ENCODE assay signal across 1 cellular context in genomic region chr16:81036751-81037350, GRCh38.
TF ChIP-seq lines count a peak whose summit lies in the region.

No MANE protein-coding gene starts in this region.

TF ChIP-seq in K562, 482 proteins besides CTCF, POLR2A, EP300 and RAD21 (continues in another document):
- TF ChIP-seq ZNF740 (CRISPR knock-in tag; IDR thresholded peaks at IDR 0.05) (no peak), ZNF740 (tag; IDR thresholded peaks at IDR 0.05) (no peak), HMGN3 (IDR thresholded peaks at IDR 0.05; ENCODE audit: borderline replicate concordance, extremely low read depth, insufficient read length, low read depth, low read length) (no peak), RBM25 (IDR thresholded peaks at IDR 0.05; ENCODE audit: low read depth, low read length, severe bottlenecking) (no peak), ZNF277 (CRISPR knock-in tag; IDR thresholded peaks at IDR 0.05; ENCODE audit: borderline replicate concordance) (no peak), CXXC5 (CRISPR knock-in tag; IDR thresholded peaks at IDR 0.05) (no peak), SAP30 (IDR thresholded peaks at IDR 0.05; ENCODE audit: borderline replicate concordance, insufficient read depth, low read depth, low read length, poor library complexity, severe bottlenecking) (peak; percentile 21), ARID4B (CRISPR knock-in tag; IDR thresholded peaks at IDR 0.05) (peak; percentile 34; the same call in 1 of the 2 replicates), ESRRB (CRISPR knock-in tag; IDR thresholded peaks at IDR 0.05; ENCODE audit: borderline replicate concordance) (no peak), ERF (CRISPR knock-in tag; IDR thresholded peaks at IDR 0.05) (no peak), NFE2L1 (tag; IDR thresholded peaks at IDR 0.05; ENCODE audit: borderline replicate concordance, low read depth) (peak; percentile 40; the same call in 1 of the 2 replicates), ZNF785 (CRISPR knock-in tag; IDR thresholded peaks at IDR 0.05) (no peak), ZFP36 (IDR thresholded peaks at IDR 0.05; ENCODE audit: low read depth, low read length, partially characterized antibody) (no peak), HSF4 (CRISPR knock-in tag; IDR thresholded peaks at IDR 0.05; ENCODE audit: borderline replicate concordance) (no peak), BRD4 (IDR thresholded peaks at IDR 0.05) (no peak), NR4A1 (CRISPR knock-in tag; IDR thresholded peaks at IDR 0.05) (no peak), NR4A1 (tag; IDR thresholded peaks at IDR 0.05) (no peak), THRB (CRISPR knock-in tag; conservative IDR thresholded peaks at IDR 0.05) (no peak), ZNF12 (CRISPR knock-in tag; IDR thresholded peaks at IDR 0.05) (no peak; the same call in 1 of the 2 replicates), EZH2 (IDR thresholded peaks at IDR 0.05; ENCODE audit: borderline replicate concordance, low read depth, low read length) (no peak), SMAD1 (IDR thresholded peaks at IDR 0.05; ENCODE audit: low read depth, low read length, partially characterized antibody) (peak; percentile 32), GATAD2A (IDR thresholded peaks at IDR 0.05) (no peak), RBM17 (IDR thresholded peaks at IDR 0.05; ENCODE audit: borderline replicate concordance, low read depth, low read length) (no peak), TRIM24 (IDR thresholded peaks at IDR 0.05) (no peak), C11orf30 (IDR thresholded peaks at IDR 0.05; ENCODE audit: low read depth) (peak; percentile 78), BACH1 (tag; IDR thresholded peaks at IDR 0.05) (0 out of 2 replicates have a peak, but pooled peaks have one; percentile 24), TFAM (CRISPR knock-in tag; conservative IDR thresholded peaks at IDR 0.05) (no peak), PHF20 (IDR thresholded peaks at IDR 0.05; ENCODE audit: partially characterized antibody) (no peak), ZNF217 (CRISPR knock-in tag; IDR thresholded peaks at IDR 0.05) (no peak), TAL1 (IDR thresholded peaks at IDR 0.05) (no peak), ZNF551 (CRISPR knock-in tag; IDR thresholded peaks at IDR 0.05) (no peak), MAFK (IDR thresholded peaks at IDR 0.05; ENCODE audit: low read length) (peak; percentile 10; the same call in 1 of the 2 replicates), ZKSCAN1 (IDR thresholded peaks at IDR 0.05; ENCODE audit: low read depth, low read length) (0 out of 2 replicates have a peak, but pooled peaks have one; percentile 28)
- TF ChIP-seq, protein P1, sequence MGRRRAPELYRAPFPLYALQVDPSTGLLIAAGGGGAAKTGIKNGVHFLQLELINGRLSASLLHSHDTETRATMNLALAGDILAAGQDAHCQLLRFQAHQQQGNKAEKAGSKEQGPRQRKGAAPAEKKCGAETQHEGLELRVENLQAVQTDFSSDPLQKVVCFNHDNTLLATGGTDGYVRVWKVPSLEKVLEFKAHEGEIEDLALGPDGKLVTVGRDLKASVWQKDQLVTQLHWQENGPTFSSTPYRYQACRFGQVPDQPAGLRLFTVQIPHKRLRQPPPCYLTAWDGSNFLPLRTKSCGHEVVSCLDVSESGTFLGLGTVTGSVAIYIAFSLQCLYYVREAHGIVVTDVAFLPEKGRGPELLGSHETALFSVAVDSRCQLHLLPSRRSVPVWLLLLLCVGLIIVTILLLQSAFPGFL (CRISPR knock-in tag; IDR thresholded peaks at IDR 0.05), result no peak
- TF ChIP-seq, protein P2, sequence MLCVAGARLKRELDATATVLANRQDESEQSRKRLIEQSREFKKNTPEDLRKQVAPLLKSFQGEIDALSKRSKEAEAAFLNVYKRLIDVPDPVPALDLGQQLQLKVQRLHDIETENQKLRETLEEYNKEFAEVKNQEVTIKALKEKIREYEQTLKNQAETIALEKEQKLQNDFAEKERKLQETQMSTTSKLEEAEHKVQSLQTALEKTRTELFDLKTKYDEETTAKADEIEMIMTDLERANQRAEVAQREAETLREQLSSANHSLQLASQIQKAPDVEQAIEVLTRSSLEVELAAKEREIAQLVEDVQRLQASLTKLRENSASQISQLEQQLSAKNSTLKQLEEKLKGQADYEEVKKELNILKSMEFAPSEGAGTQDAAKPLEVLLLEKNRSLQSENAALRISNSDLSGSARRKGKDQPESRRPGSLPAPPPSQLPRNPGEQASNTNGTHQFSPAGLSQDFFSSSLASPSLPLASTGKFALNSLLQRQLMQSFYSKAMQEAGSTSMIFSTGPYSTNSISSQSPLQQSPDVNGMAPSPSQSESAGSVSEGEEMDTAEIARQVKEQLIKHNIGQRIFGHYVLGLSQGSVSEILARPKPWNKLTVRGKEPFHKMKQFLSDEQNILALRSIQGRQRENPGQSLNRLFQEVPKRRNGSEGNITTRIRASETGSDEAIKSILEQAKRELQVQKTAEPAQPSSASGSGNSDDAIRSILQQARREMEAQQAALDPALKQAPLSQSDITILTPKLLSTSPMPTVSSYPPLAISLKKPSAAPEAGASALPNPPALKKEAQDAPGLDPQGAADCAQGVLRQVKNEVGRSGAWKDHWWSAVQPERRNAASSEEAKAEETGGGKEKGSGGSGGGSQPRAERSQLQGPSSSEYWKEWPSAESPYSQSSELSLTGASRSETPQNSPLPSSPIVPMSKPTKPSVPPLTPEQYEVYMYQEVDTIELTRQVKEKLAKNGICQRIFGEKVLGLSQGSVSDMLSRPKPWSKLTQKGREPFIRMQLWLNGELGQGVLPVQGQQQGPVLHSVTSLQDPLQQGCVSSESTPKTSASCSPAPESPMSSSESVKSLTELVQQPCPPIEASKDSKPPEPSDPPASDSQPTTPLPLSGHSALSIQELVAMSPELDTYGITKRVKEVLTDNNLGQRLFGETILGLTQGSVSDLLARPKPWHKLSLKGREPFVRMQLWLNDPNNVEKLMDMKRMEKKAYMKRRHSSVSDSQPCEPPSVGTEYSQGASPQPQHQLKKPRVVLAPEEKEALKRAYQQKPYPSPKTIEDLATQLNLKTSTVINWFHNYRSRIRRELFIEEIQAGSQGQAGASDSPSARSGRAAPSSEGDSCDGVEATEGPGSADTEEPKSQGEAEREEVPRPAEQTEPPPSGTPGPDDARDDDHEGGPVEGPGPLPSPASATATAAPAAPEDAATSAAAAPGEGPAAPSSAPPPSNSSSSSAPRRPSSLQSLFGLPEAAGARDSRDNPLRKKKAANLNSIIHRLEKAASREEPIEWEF (CRISPR knock-in tag; IDR thresholded peaks at IDR 0.05), result no peak
- TF ChIP-seq, protein P3, sequence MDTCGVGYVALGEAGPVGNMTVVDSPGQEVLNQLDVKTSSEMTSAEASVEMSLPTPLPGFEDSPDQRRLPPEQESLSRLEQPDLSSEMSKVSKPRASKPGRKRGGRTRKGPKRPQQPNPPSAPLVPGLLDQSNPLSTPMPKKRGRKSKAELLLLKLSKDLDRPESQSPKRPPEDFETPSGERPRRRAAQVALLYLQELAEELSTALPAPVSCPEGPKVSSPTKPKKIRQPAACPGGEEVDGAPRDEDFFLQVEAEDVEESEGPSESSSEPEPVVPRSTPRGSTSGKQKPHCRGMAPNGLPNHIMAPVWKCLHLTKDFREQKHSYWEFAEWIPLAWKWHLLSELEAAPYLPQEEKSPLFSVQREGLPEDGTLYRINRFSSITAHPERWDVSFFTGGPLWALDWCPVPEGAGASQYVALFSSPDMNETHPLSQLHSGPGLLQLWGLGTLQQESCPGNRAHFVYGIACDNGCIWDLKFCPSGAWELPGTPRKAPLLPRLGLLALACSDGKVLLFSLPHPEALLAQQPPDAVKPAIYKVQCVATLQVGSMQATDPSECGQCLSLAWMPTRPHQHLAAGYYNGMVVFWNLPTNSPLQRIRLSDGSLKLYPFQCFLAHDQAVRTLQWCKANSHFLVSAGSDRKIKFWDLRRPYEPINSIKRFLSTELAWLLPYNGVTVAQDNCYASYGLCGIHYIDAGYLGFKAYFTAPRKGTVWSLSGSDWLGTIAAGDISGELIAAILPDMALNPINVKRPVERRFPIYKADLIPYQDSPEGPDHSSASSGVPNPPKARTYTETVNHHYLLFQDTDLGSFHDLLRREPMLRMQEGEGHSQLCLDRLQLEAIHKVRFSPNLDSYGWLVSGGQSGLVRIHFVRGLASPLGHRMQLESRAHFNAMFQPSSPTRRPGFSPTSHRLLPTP (IDR thresholded peaks at IDR 0.05; ENCODE audit: borderline replicate concordance, extremely low read depth, insufficient read length), result no peak
- TF ChIP-seq, protein P4, sequence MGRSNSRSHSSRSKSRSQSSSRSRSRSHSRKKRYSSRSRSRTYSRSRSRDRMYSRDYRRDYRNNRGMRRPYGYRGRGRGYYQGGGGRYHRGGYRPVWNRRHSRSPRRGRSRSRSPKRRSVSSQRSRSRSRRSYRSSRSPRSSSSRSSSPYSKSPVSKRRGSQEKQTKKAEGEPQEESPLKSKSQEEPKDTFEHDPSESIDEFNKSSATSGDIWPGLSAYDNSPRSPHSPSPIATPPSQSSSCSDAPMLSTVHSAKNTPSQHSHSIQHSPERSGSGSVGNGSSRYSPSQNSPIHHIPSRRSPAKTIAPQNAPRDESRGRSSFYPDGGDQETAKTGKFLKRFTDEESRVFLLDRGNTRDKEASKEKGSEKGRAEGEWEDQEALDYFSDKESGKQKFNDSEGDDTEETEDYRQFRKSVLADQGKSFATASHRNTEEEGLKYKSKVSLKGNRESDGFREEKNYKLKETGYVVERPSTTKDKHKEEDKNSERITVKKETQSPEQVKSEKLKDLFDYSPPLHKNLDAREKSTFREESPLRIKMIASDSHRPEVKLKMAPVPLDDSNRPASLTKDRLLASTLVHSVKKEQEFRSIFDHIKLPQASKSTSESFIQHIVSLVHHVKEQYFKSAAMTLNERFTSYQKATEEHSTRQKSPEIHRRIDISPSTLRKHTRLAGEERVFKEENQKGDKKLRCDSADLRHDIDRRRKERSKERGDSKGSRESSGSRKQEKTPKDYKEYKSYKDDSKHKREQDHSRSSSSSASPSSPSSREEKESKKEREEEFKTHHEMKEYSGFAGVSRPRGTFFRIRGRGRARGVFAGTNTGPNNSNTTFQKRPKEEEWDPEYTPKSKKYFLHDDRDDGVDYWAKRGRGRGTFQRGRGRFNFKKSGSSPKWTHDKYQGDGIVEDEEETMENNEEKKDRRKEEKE (IDR thresholded peaks at IDR 0.05; ENCODE audit: borderline replicate concordance in 1 of 2, control insufficient read depth in 1 of 2, low read depth in 2 of 2, low read length in 1 of 2), result no peak
- TF ChIP-seq, protein P5, sequence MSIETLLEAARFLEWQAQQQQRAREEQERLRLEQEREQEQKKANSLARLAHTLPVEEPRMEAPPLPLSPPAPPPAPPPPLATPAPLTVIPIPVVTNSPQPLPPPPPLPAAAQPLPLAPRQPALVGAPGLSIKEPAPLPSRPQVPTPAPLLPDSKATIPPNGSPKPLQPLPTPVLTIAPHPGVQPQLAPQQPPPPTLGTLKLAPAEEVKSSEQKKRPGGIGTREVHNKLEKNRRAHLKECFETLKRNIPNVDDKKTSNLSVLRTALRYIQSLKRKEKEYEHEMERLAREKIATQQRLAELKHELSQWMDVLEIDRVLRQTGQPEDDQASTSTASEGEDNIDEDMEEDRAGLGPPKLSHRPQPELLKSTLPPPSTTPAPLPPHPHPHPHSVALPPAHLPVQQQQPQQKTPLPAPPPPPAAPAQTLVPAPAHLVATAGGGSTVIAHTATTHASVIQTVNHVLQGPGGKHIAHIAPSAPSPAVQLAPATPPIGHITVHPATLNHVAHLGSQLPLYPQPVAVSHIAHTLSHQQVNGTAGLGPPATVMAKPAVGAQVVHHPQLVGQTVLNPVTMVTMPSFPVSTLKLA (conservative IDR thresholded peaks at IDR 0.05), result 0 out of 4 replicates have a peak, but pooled peaks of 1 of the 2 experiments have one; percentile 20
